10 cellular contexts compared by ENCODE assay signal in genomic region chr16:27242868-27243590, GRCh38. TPM values are rescaled to one million over a fixed set of nuclear protein-coding genes. Genes with fewer than 3 reads are reported as not detected.
DNase-seq lines count a peak whose midpoint lies in the region; ATAC-seq, FAIRE-seq and TF ChIP-seq lines count a peak whose summit lies in the region.
"Had no signal": no experiment of that assay in that cellular context is flagged by ENCODE, and none has a peak within 500 bp of the region (broad histone marks: within the 10 kb centered on the region; RNA-seq: fewer than 3 reads in every experiment).

No MANE protein-coding gene starts in this region.

- TF ChIP-seq POLR2A in HepG2 (IDR thresholded peaks at IDR 0.05; ENCODE audit: insufficient read depth in 1 of 2, low read depth in 2 of 2, low read length in 2 of 2): no peak

- peak; percentile 94 for ATAC-seq in HepG2

- H3K9me2 ChIP-seq in PC-9 (ENCODE audit: insufficient read depth): no peaks in the 10 kb centered on the region

- TF ChIP-seq EP300 in HepG2 (IDR thresholded peaks at IDR 0.05; ENCODE audit: low read depth in 2 of 2, low read length in 2 of 2) (peak in 1 of 2 experiments; percentile 16; a peak in 1 of 4 replicates), HepG2 (CRISPR knock-in tag; IDR thresholded peaks at IDR 0.05; ENCODE audit: borderline replicate concordance) (no peak)

- H3K36me3 ChIP-seq in PC-9 (ENCODE audit: low read depth) (no peaks in the 10 kb centered on the region), HepG2 (replicated peaks in 1 of 2; ENCODE audit: control insufficient read depth in 1 of 2, insufficient read depth in 2 of 2, low read length in 2 of 2) (peaks cover 1 to 16% of the 10 kb centered on the region in 2 experiments), stomach smooth muscle (ENCODE audit: control insufficient read depth in 2 of 2, insufficient read depth in 2 of 2, low read length in 2 of 2) (no peaks in the 10 kb centered on the region)

- intact Hi-C loops in PC-9 (cut with micrococcal nuclease; ENCODE audit: unreplicated experiment) (no loop called here), HepG2 (cut with micrococcal nuclease; ENCODE audit: unreplicated experiment) (loop anchor here (2.0 kb wide), 1 partner anchor 22 kb away; no protein-coding TSS in a partner anchor)

- FAIRE-seq in HepG2 (lab: Jason Lieb, UNC): peak; percentile 72
- FAIRE-seq: TTC549 had no signal

- DNase-seq in DMS 273 (lab: John Stamatoyannopoulos, UW; ENCODE audit: unreplicated experiment) (peak; percentile 76), DMS 273 treated with DMSO at 0.1 percent for 48 hours (lab: John Stamatoyannopoulos, UW) (no peak), PC-9 (peak; percentile 29 to 86), brain pericyte (ENCODE audit: low read depth, low spot score) (peak; percentile 94), HepG2 (ENCODE audit: low spot score) (peak; percentile 83), NCI-H446 (lab: John Stamatoyannopoulos, UW) (no peak), NCI-H1436 treated with DMSO at 0.1 percent for 48 hours (lab: John Stamatoyannopoulos, UW) (no peak)

- TF ChIP-seq RAD21 in HepG2 (CRISPR knock-in tag; IDR thresholded peaks at IDR 0.05): no peak

- BruUV-seq in PC-9 (replicated peaks; lab: Mats Ljungman, UMichigan) (no TSS peak), HepG2 (replicated peaks; lab: Mats Ljungman, UMichigan) (no TSS peak)

- H3K79me2 ChIP-seq in PC-9 (ENCODE audit: low read depth) (peaks cover 25% of the 10 kb centered on the region), HepG2 (ENCODE audit: insufficient read depth, low read length) (peaks cover 4% of the 10 kb centered on the region)

- no peaks in the 10 kb centered on the region for H3K27me3 ChIP-seq in PC-9 (ENCODE audit: insufficient read depth, low read depth)
- no peaks in the 10 kb centered on the region for H3K27me3 ChIP-seq in HepG2 (ENCODE audit: control insufficient read depth in 1 of 2, insufficient read depth in 2 of 2, low read length in 2 of 2)
- H3K27me3 ChIP-seq in stomach smooth muscle (ENCODE audit: control insufficient read depth in 1 of 2, insufficient read depth in 2 of 2, low read length in 2 of 2): no peaks in the 10 kb centered on the region

- H4K20me1 ChIP-seq in PC-9 (ENCODE audit: insufficient read depth) (no peaks in the 10 kb centered on the region), HepG2 (ENCODE audit: insufficient read depth, low read length) (no peaks in the 10 kb centered on the region)

- in situ Hi-C loops in HepG2 (cut with HindIII; ENCODE audit: extremely low pct_ligation_motif_present, low pct_unique_long_range_greater_than_20kb): no loop called here

- H3K9me3 ChIP-seq in PC-9 (ENCODE audit: insufficient read depth, low read depth): no peaks in the 10 kb centered on the region
- H3K9me3 ChIP-seq in HepG2 (ENCODE audit: low read length): no peaks in the 10 kb centered on the region
- H3K9me3 ChIP-seq in stomach smooth muscle (ENCODE audit: control insufficient read depth in 2 of 2, low read length in 2 of 2): no peaks in the 10 kb centered on the region

- H3K9ac ChIP-seq in HepG2 (ENCODE audit: insufficient read depth, low read depth, low read length): 0 out of 2 replicates have a peak overlapping the region, but pooled peaks have one; percentile 17
- peak overlapping the region; percentile 42 to 69 for H3K9ac ChIP-seq in stomach smooth muscle (ENCODE audit: low read length in 2 of 2)

- TF ChIP-seq CTCF in PC-9 (conservative IDR thresholded peaks at IDR 0.05): 0 out of 2 replicates have a peak, but pooled peaks have one; percentile 18
- TF ChIP-seq CTCF in HepG2 (CRISPR knock-in tag; IDR thresholded peaks at IDR 0.05): no peak

- H3K27ac ChIP-seq in PC-9: peak overlapping the region; percentile 63
- H3K27ac ChIP-seq in HepG2 (ENCODE audit: extremely low read length, insufficient read depth, low read length): peak overlapping the region; percentile 45
- H3K27ac ChIP-seq in stomach smooth muscle (ENCODE audit: low read length): peak overlapping the region; percentile 91
- H3K27ac ChIP-seq: 22Rv1 had no signal

- H3K4me3 ChIP-seq in PC-9 (peak overlapping the region; percentile 19; the same call in 1 of the 2 replicates), HepG2 (replicated peaks in 1 of 3; ENCODE audit: insufficient read depth in 1 of 3, low read depth in 2 of 3, low read length in 3 of 3) (peak overlapping the region in 2 of 3 experiments; percentile 4 to 26; a peak in 4 of 6 replicates), stomach smooth muscle (ENCODE audit: low read length in 2 of 2) (peak overlapping the region; percentile 32 to 69)

- H3K4me2 ChIP-seq in PC-9 (peak overlapping the region; percentile 63), HepG2 (ENCODE audit: low read depth, low read length) (peak overlapping the region; percentile 43)

- CTCF ChIA-PET in PC-9 (lab: Charles Lee) (interaction anchor here (1.8 kb wide), 1 partner anchor 9 kb away, joined by 5 read pairs; no protein-coding TSS in a partner anchor), HepG2 (lab: Yijun Ruan, JAX; ENCODE audit: low intra/inter-chr PET ratio, low total read pairs) (no interaction called here)

- H2AFZ ChIP-seq in PC-9 (no peak overlapping the region), HepG2 (ENCODE audit: low read length) (no peak overlapping the region)

- H3K4me1 ChIP-seq in PC-9 (replicated peaks; ENCODE audit: insufficient read depth) (peaks cover 33% of the 10 kb centered on the region), HepG2 (ENCODE audit: insufficient read depth, low read length) (peaks cover 21% of the 10 kb centered on the region), stomach smooth muscle (ENCODE audit: control insufficient read depth, insufficient read depth, low read length) (peaks cover 71% of the 10 kb centered on the region)

- 34% methylated on average over 13 of the region's 13 CpGs for WGBS in HepG2 (ENCODE audit: low lambda C conversion rate)

- peaks cover 12% of the 10 kb centered on the region for H3F3A ChIP-seq in PC-9 (ENCODE audit: insufficient read depth, low read depth)

- POLR2A ChIA-PET in PC-9 (lab: Charles Lee; ENCODE audit: unreplicated experiment): no interaction called here
- POLR2A ChIA-PET in HepG2 (lab: Yijun Ruan, JAX): interaction anchor here (1.5 to 1.6 kb wide), 2 partner anchors 25 to 39 kb away, joined by 5 to 8 read pairs; partner anchors contain the start of genes KDM8 and NSMCE1

TF ChIP-seq in HepG2, 621 proteins besides CTCF, POLR2A, EP300 and RAD21 (continues in another document):
- no peak for TF ChIP-seq ZNF788 (CRISPR knock-in tag; IDR thresholded peaks at IDR 0.05; ENCODE audit: borderline replicate concordance)

RNA-seq across cellular contexts. Expression of gene NSMCE1, which starts 25.5 kb away (rescaled TPM):
- total RNA-seq in PC-9 (2021) (114 and 121 TPM in 2 replicates), HepG2 (2016; rRNA removed; fragmentation: Illumina TruSeq; extraction: Trizol) (52.9 and 53.2 TPM in 2 replicates)
- total RNA-seq in HepG2 (2016; cell fraction: cytosol; rRNA removed; fragmentation: Illumina TruSeq; extraction: Trizol; ENCODE audit: low read depth): 17.2 and 19.5 TPM in 2 replicates
- 55.4 and 56.5 TPM in 2 replicates for total RNA-seq in HepG2 (2016; cell fraction: insoluble cytoplasmic fraction; rRNA removed; fragmentation: Illumina TruSeq; extraction: Trizol)
- 25.5 and 27.7 TPM in 2 replicates for total RNA-seq in HepG2 (2016; cell fraction: membrane; rRNA removed; fragmentation: Illumina TruSeq; extraction: Trizol)
- 28.0 and 30.5 TPM in 2 replicates for total RNA-seq in HepG2 (2016; cell fraction: nucleus; rRNA removed; fragmentation: Illumina TruSeq; extraction: Trizol)
- 42.7 and 43.5 TPM in 2 replicates for polyA plus RNA-seq in HepG2 (2011; rRNA removed)
- polyA plus RNA-seq in HepG2 (2011; cell fraction: cytosol; rRNA removed): 43.3 and 48.1 TPM in 2 replicates
- polyA plus RNA-seq in HepG2 (2011; cell fraction: nucleus; rRNA removed): 9.6 and 20.1 TPM in 2 replicates
- 63.6 and 69.8 TPM in 2 replicates for polyA plus RNA-seq in HepG2 (2012)
- 16.5 and 23.5 TPM in 2 replicates for polyA plus RNA-seq in HepG2 (2016; cell fraction: cytosol; fragmentation: Illumina TruSeq; extraction: Trizol; ENCODE audit: low read depth)
- polyA plus RNA-seq in HepG2 (2016; cell fraction: insoluble cytoplasmic fraction; fragmentation: Illumina TruSeq; extraction: Trizol; ENCODE audit: low read depth): 55.4 and 59.8 TPM in 2 replicates
- polyA plus RNA-seq in HepG2 (2016; cell fraction: membrane; fragmentation: Illumina TruSeq; extraction: Trizol; ENCODE audit: low read depth): 23.1 and 25.4 TPM in 2 replicates
- 58.1 and 59.0 TPM in 2 replicates for polyA plus RNA-seq in HepG2 (2016; cell fraction: nucleus; fragmentation: Illumina TruSeq; extraction: Trizol; ENCODE audit: insufficient read depth, low read depth)
- polyA minus RNA-seq in HepG2 (2011; rRNA and poly(A)+ RNA removed; ENCODE audit: low replicate concordance): 68.2 and 105 TPM in 2 replicates
- 19.2 and 19.6 TPM in 2 replicates for polyA minus RNA-seq in HepG2 (2011; cell fraction: cytosol; rRNA and poly(A)+ RNA removed)
- 12.1 and 29.7 TPM in 2 replicates for polyA minus RNA-seq in HepG2 (2011; cell fraction: nucleus; rRNA and poly(A)+ RNA removed)

RNA-seq across cellular contexts. Expression of gene KDM8, which starts 39.7 kb away (rescaled TPM):
- 5.1 and 7.2 TPM in 2 replicates for total RNA-seq in PC-9 (2021)
- 5.2 and 8.6 TPM in 2 replicates for total RNA-seq in HepG2 (2016; rRNA removed; fragmentation: Illumina TruSeq; extraction: Trizol)
- total RNA-seq in HepG2 (2016; cell fraction: cytosol; rRNA removed; fragmentation: Illumina TruSeq; extraction: Trizol; ENCODE audit: low read depth): 4.8 and 8.6 TPM in 2 replicates
- total RNA-seq in HepG2 (2016; cell fraction: insoluble cytoplasmic fraction; rRNA removed; fragmentation: Illumina TruSeq; extraction: Trizol): 6.8 and 8.9 TPM in 2 replicates
- 5.4 and 6.5 TPM in 2 replicates for total RNA-seq in HepG2 (2016; cell fraction: membrane; rRNA removed; fragmentation: Illumina TruSeq; extraction: Trizol)
- total RNA-seq in HepG2 (2016; cell fraction: nucleus; rRNA removed; fragmentation: Illumina TruSeq; extraction: Trizol): 10.5 and 11.8 TPM in 2 replicates
- 3.3 and 4.0 TPM in 2 replicates for polyA plus RNA-seq in HepG2 (2011; rRNA removed)
- polyA plus RNA-seq in HepG2 (2011; cell fraction: cytosol; rRNA removed): 1.7 and 1.8 TPM in 2 replicates
- 18.0 and 23.0 TPM in 2 replicates for polyA plus RNA-seq in HepG2 (2011; cell fraction: nucleus; rRNA removed)
- 3.3 and 3.7 TPM in 2 replicates for polyA plus RNA-seq in HepG2 (2012)
- polyA plus RNA-seq in HepG2 (2016; cell fraction: cytosol; fragmentation: Illumina TruSeq; extraction: Trizol; ENCODE audit: low read depth): 1.4 and 2.0 TPM in 2 replicates
- polyA plus RNA-seq in HepG2 (2016; cell fraction: insoluble cytoplasmic fraction; fragmentation: Illumina TruSeq; extraction: Trizol; ENCODE audit: low read depth): 8.2 and 9.2 TPM in 2 replicates
- 2.7 and 2.8 TPM in 2 replicates for polyA plus RNA-seq in HepG2 (2016; cell fraction: membrane; fragmentation: Illumina TruSeq; extraction: Trizol; ENCODE audit: low read depth)
- polyA plus RNA-seq in HepG2 (2016; cell fraction: nucleus; fragmentation: Illumina TruSeq; extraction: Trizol; ENCODE audit: insufficient read depth, low read depth): 14.1 and 16.6 TPM in 2 replicates
- polyA minus RNA-seq in HepG2 (2011; rRNA and poly(A)+ RNA removed; ENCODE audit: low replicate concordance): 8.5 and 15.7 TPM in 2 replicates
- 1.7 and 2.4 TPM in 2 replicates for polyA minus RNA-seq in HepG2 (2011; cell fraction: cytosol; rRNA and poly(A)+ RNA removed)
- polyA minus RNA-seq in HepG2 (2011; cell fraction: nucleus; rRNA and poly(A)+ RNA removed): 13.1 and 14.7 TPM in 2 replicates

Comparison
In these comparisons a context has a peak if more than half of its experiments do, and no peak if none do; other contexts are left out.
1. DNase-seq: peak in DMS 273 (single experiment), PC-9 (2 of 2), brain pericyte (single experiment) and HepG2 (single experiment); none in DMS 273 treated with DMSO at 0.1 percent for 48 hours (single experiment), NCI-H446 (0 of 2) and NCI-H1436 treated with DMSO at 0.1 percent for 48 hours (single experiment).
2. Peak in every context shown above with its lines, with median percentiles within 50 percentile points of each other: H3K27ac ChIP-seq and H3K4me3 ChIP-seq.